1 cellular context compared by ENCODE assay signal in the genomic region with DNA sequence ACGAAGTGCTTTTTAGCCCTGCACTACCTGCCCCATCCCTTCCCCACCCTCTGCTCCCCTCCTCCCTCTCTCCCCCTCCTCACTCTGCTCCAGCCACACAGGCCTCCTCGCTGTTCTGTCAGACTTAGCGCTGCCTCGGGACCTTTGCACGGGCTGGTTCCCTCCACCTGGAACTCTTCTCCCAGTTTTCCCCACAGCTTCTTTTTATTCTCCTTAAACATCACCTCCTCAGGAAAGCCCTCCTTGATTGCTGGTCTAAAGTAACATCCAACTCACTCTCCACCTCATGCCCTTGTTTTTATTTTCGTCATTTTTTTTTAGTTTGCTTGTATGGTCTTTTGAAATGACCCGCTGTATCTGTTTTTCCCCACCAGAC.
TF ChIP-seq lines count a peak whose summit lies in the region.

No MANE protein-coding gene starts in this region.

TF ChIP-seq in HEK293, 187 proteins besides CTCF, POLR2A, EP300 and RAD21:
- peak; percentile 24; the same call in 1 of the 2 replicates for TF ChIP-seq ZNF580 (tag by site-specific recombination; IDR thresholded peaks at IDR 0.05)
- no peak for TF ChIP-seq PRDM10 (tag by site-specific recombination; IDR thresholded peaks at IDR 0.05)
- TF ChIP-seq ZNF639 (tag by site-specific recombination; IDR thresholded peaks at IDR 0.05): no peak
- no peak for TF ChIP-seq ZNF561 (tag by site-specific recombination; IDR thresholded peaks at IDR 0.05; ENCODE audit: borderline replicate concordance)
- TF ChIP-seq TCF7L2 (IDR thresholded peaks at IDR 0.05; ENCODE audit: borderline replicate concordance, low read depth, low read length): no peak
- TF ChIP-seq ZNF664 (tag by site-specific recombination; IDR thresholded peaks at IDR 0.05): no peak
- TF ChIP-seq, protein P1, sequence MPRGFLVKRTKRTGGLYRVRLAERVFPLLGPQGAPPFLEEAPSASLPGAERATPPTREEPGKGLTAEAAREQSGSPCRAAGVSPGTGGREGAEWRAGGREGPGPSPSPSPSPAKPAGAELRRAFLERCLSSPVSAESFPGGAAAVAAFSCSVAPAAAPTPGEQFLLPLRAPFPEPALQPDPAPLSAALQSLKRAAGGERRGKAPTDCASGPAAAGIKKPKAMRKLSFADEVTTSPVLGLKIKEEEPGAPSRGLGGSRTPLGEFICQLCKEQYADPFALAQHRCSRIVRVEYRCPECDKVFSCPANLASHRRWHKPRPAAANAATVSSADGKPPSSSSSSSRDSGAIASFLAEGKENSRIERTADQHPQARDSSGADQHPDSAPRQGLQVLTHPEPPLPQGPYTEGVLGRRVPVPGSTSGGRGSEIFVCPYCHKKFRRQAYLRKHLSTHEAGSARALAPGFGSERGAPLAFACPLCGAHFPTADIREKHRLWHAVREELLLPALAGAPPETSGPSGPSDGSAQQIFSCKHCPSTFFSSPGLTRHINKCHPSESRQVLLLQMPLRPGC (tag by site-specific recombination; IDR thresholded peaks at IDR 0.05): no peak
- no peak for TF ChIP-seq ZNF366 (tag by site-specific recombination; conservative IDR thresholded peaks at IDR 0.05)
- TF ChIP-seq REPIN1 (tag by site-specific recombination; IDR thresholded peaks at IDR 0.05; ENCODE audit: low read depth): no peak
- TF ChIP-seq ZXDB (tag by site-specific recombination; IDR thresholded peaks at IDR 0.05): no peak
- no peak for TF ChIP-seq ZNF114 (tag by site-specific recombination; IDR thresholded peaks at IDR 0.05)
- TF ChIP-seq ZNF654 (tag by site-specific recombination; IDR thresholded peaks at IDR 0.05; ENCODE audit: low read depth): no peak
- peak; percentile 98 for TF ChIP-seq ZNF623 (tag by site-specific recombination; IDR thresholded peaks at IDR 0.05)
- TF ChIP-seq, protein P2, sequence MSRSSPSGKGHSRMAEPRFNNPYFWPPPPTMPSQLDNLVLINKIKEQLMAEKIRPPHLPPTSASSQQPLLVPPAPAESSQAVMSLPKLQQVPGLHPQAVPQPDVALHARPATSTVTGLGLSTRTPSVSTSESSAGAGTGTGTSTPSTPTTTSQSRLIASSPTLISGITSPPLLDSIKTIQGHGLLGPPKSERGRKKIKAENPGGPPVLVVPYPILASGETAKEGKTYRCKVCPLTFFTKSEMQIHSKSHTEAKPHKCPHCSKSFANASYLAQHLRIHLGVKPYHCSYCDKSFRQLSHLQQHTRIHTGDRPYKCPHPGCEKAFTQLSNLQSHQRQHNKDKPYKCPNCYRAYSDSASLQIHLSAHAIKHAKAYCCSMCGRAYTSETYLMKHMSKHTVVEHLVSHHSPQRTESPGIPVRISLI (tag by site-specific recombination; IDR thresholded peaks at IDR 0.05): no peak
- TF ChIP-seq ZNF169 (tag by site-specific recombination; IDR thresholded peaks at IDR 0.05): no peak
- no peak for TF ChIP-seq RBAK (tag by site-specific recombination; IDR thresholded peaks at IDR 0.05)
- TF ChIP-seq, protein P3, sequence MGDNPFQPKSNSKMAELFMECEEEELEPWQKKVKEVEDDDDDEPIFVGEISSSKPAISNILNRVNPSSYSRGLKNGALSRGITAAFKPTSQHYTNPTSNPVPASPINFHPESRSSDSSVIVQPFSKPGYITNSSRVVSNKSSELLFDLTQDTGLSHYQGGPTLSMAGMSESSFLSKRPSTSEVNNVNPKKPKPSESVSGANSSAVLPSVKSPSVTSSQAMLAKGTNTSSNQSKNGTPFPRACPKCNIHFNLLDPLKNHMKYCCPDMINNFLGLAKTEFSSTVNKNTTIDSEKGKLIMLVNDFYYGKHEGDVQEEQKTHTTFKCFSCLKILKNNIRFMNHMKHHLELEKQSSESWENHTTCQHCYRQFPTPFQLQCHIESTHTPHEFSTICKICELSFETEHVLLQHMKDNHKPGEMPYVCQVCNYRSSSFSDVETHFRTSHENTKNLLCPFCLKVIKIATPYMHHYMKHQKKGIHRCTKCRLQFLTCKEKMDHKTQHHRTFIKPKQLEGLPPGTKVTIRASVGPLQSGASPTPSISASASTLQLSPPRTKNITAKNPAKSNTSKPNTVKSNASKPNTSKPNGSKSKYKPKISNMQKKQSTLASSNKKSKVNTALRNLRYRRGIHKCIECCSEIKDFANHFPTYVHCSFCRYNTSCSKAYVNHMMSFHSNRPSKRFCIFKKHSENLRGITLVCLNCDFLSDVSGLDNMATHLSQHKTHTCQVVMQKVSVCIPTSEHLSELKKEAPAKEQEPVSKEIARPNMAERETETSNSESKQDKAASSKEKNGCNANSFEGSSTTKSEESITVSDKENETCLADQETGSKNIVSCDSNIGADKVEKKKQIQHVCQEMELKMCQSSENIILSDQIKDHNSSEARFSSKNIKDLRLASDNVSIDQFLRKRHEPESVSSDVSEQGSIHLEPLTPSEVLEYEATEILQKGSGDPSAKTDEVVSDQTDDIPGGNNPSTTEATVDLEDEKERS (tag by site-specific recombination; IDR thresholded peaks at IDR 0.05): 0 out of 2 replicates have a peak, but pooled peaks have one; percentile 40
- TF ChIP-seq ZBTB1 (tag by site-specific recombination; IDR thresholded peaks at IDR 0.05): no peak
- TF ChIP-seq SETDB1 (IDR thresholded peaks at IDR 0.05; ENCODE audit: insufficient read length, low read length): no peak
- TF ChIP-seq EGR2 (tag by site-specific recombination; IDR thresholded peaks at IDR 0.05; ENCODE audit: low read depth): no peak
- TF ChIP-seq MZF1 (tag by site-specific recombination; IDR thresholded peaks at IDR 0.05; ENCODE audit: borderline replicate concordance): no peak
- TF ChIP-seq ZBTB21 (tag by site-specific recombination; IDR thresholded peaks at IDR 0.05): no peak
- TF ChIP-seq ZBTB17 (tag by site-specific recombination; IDR thresholded peaks at IDR 0.05): no peak
- TF ChIP-seq ZNF341 (tag by site-specific recombination; IDR thresholded peaks at IDR 0.05; ENCODE audit: low read depth): no peak
